Comparison of ENCODE assay signal across 28 cellular contexts in genomic region chr1:6121021-6121421, GRCh38. TPM values are rescaled to one million over a fixed set of nuclear protein-coding genes. Genes with fewer than 3 reads are reported as not detected.
"Had no signal": no experiment of that assay in that cellular context is flagged by ENCODE, and none has a peak within 500 bp of the region (broad histone marks: within the 10 kb centered on the region; RNA-seq: fewer than 3 reads in every experiment).

No MANE protein-coding gene starts in this region.

- H3K4me2 ChIP-seq: hepatocyte had no signal

- H3K27ac Mint-ChIP-seq: dendritic cell treated with granulocyte-macrophage colony-stimulating factor and Interleukin-4, amounts not matched to agents 40 ng/mL and 50 ng/mL, for 4 days; endodermal cell; mesothelial cell of epicardium; naive B cell; natural killer cell treated with Interleukin-12 subunit alpha and Interleukin-12 subunit beta and Interleukin-15 and Interleukin-18, amount 100 ng/mL, for 72 hours; progenitor cell of endocrine pancreas; stimulated activated naive B cell treated with anti-CD40 and anti-IgM and Interleukin-4, amounts not matched to agents 10 μg/mL and 1 μg/mL and 100 μg/mL, for 72 hours; stimulated activated naive CD8-positive, alpha-beta T cell treated with anti-CD3 and anti-CD28 coated beads, Interleukin-15, Interleukin-2, amounts not matched to agents 100 ng/mL and 50 ng/mL, for 24 hours had no signal

- H3K9me3 ChIP-seq: colonic mucosa, gastrocnemius medialis, vagina had no signal

- H3K27ac ChIP-seq: colonic mucosa, epithelial cell of prostate, gastrocnemius medialis, heart left ventricle, hepatocyte, left ventricle myocardium inferior, parathyroid adenoma, thoracic aorta, transverse colon, vagina had no signal

- H3K4me3 ChIP-seq: colonic mucosa, gastrocnemius medialis, heart left ventricle, hepatocyte, left ventricle myocardium inferior, mucosa of descending colon, thoracic aorta, transverse colon, vagina had no signal

- H3K4me1 ChIP-seq: colonic mucosa, gastrocnemius medialis, heart left ventricle, left ventricle myocardium inferior, parathyroid adenoma, transverse colon, vagina had no signal

- H3K36me3 ChIP-seq: colonic mucosa, gastrocnemius medialis, heart left ventricle, left ventricle myocardium inferior, thoracic aorta, transverse colon, vagina had no signal

- H2AFZ ChIP-seq: hepatocyte, parathyroid adenoma had no signal

- H3K4me1 Mint-ChIP-seq: endodermal cell; mesothelial cell of epicardium; naive B cell; neural crest cell; stimulated activated naive B cell treated with anti-CD40 and anti-IgM and Interleukin-4, amounts not matched to agents 10 μg/mL and 1 μg/mL and 100 μg/mL, for 72 hours had no signal

- H3K4me3 Mint-ChIP-seq: dendritic cell treated with granulocyte-macrophage colony-stimulating factor and Interleukin-4, amounts not matched to agents 40 ng/mL and 50 ng/mL, for 4 days; endodermal cell; mesothelial cell of epicardium; naive B cell; natural killer cell treated with Interleukin-12 subunit alpha and Interleukin-12 subunit beta and Interleukin-15 and Interleukin-18, amount 100 ng/mL, for 72 hours; neural crest cell; stimulated activated naive B cell treated with anti-CD40 and anti-IgM and Interleukin-4, amounts not matched to agents 10 μg/mL and 1 μg/mL and 100 μg/mL, for 72 hours; stimulated activated naive CD8-positive, alpha-beta T cell treated with anti-CD3 and anti-CD28 coated beads, Interleukin-15, Interleukin-2, amounts not matched to agents 100 ng/mL and 50 ng/mL, for 24 hours had no signal

- H3K9me3 Mint-ChIP-seq: natural killer cell treated with Interleukin-12 subunit alpha and Interleukin-12 subunit beta and Interleukin-15 and Interleukin-18, amount 100 ng/mL, for 72 hours had no signal

- DNase-seq: colonic mucosa; effector CD8-positive, alpha-beta T cell; endodermal cell; foreskin fibroblast; gastrocnemius medialis; left colon; left ventricle myocardium inferior; mesenchymal stem cell; naive B cell; stimulated activated CD4-positive, alpha-beta T cell treated with anti-CD3 and anti-CD28 coated beads, Interleukin-2, amount 100 ng/mL, for 48 hours; stimulated activated naive B cell treated with anti-CD40 and anti-IgM and Interleukin-4, amounts not matched to agents 10 μg/mL and 1 μg/mL and 100 μg/mL, for 72 hours; transverse colon had no signal

- H3K27me3 ChIP-seq: colonic mucosa, hepatocyte, transverse colon, vagina had no signal

- H3K36me3 Mint-ChIP-seq: naive B cell had no signal

- H3K9ac ChIP-seq: parathyroid adenoma had no signal

- ATAC-seq: esophagus mucosa; gastrocnemius medialis; heart left ventricle; left colon; mucosa of descending colon; sciatic nerve; stimulated activated naive B cell treated with anti-CD40 and anti-IgM and Interleukin-4, amounts not matched to agents 10 μg/mL and 1 μg/mL and 100 μg/mL, for 72 hours had no signal

RNA-seq across cellular contexts. Expression of gene CHD5, which starts 59.1 kb away (rescaled TPM):
- total RNA-seq: skeletal muscle tissue had no signal
- polyA plus RNA-seq: hepatocyte had no signal
